Comparison of ENCODE assay signal across 1 cellular context in the genomic region with DNA sequence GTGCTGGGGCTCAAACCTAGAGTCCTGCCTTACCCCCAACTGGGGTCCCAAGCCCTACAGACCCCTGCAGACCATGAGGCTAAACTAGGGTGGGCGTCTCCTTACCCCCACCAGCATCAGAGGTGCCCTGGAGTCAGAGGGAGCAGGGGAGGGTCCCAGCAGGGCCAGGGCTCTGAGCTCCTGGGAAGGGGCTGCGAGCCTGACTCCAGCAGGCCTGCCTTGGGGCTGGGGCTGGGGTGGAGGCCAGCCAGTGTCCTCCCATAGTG.
TF ChIP-seq lines count a peak whose summit lies in the region.

No MANE protein-coding gene starts in this region.

TF ChIP-seq in HCT116, 20 proteins besides CTCF, POLR2A, EP300 and RAD21:
- TF ChIP-seq ZFX (IDR thresholded peaks at IDR 0.05) (no peak), JUND (IDR thresholded peaks at IDR 0.05) (no peak), SRF (IDR thresholded peaks at IDR 0.05; ENCODE audit: low read depth) (no peak), SIN3A (IDR thresholded peaks at IDR 0.05; ENCODE audit: low read depth) (no peak), EGR1 (IDR thresholded peaks at IDR 0.05; ENCODE audit: low read depth) (no peak), CBX3 (IDR thresholded peaks at IDR 0.05; ENCODE audit: low read depth) (no peak), CEBPB (IDR thresholded peaks at IDR 0.05; ENCODE audit: low read depth) (no peak), ELF1 (IDR thresholded peaks at IDR 0.05; ENCODE audit: borderline replicate concordance, low read depth) (no peak), FOSL1 (IDR thresholded peaks at IDR 0.05; ENCODE audit: low read depth) (no peak), SP1 (IDR thresholded peaks at IDR 0.05; ENCODE audit: low read depth) (no peak)
- TF ChIP-seq, protein P1, sequence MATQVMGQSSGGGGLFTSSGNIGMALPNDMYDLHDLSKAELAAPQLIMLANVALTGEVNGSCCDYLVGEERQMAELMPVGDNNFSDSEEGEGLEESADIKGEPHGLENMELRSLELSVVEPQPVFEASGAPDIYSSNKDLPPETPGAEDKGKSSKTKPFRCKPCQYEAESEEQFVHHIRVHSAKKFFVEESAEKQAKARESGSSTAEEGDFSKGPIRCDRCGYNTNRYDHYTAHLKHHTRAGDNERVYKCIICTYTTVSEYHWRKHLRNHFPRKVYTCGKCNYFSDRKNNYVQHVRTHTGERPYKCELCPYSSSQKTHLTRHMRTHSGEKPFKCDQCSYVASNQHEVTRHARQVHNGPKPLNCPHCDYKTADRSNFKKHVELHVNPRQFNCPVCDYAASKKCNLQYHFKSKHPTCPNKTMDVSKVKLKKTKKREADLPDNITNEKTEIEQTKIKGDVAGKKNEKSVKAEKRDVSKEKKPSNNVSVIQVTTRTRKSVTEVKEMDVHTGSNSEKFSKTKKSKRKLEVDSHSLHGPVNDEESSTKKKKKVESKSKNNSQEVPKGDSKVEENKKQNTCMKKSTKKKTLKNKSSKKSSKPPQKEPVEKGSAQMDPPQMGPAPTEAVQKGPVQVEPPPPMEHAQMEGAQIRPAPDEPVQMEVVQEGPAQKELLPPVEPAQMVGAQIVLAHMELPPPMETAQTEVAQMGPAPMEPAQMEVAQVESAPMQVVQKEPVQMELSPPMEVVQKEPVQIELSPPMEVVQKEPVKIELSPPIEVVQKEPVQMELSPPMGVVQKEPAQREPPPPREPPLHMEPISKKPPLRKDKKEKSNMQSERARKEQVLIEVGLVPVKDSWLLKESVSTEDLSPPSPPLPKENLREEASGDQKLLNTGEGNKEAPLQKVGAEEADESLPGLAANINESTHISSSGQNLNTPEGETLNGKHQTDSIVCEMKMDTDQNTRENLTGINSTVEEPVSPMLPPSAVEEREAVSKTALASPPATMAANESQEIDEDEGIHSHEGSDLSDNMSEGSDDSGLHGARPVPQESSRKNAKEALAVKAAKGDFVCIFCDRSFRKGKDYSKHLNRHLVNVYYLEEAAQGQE (IDR thresholded peaks at IDR 0.05; ENCODE audit: low read depth) = no peak
- TF ChIP-seq, protein P2, sequence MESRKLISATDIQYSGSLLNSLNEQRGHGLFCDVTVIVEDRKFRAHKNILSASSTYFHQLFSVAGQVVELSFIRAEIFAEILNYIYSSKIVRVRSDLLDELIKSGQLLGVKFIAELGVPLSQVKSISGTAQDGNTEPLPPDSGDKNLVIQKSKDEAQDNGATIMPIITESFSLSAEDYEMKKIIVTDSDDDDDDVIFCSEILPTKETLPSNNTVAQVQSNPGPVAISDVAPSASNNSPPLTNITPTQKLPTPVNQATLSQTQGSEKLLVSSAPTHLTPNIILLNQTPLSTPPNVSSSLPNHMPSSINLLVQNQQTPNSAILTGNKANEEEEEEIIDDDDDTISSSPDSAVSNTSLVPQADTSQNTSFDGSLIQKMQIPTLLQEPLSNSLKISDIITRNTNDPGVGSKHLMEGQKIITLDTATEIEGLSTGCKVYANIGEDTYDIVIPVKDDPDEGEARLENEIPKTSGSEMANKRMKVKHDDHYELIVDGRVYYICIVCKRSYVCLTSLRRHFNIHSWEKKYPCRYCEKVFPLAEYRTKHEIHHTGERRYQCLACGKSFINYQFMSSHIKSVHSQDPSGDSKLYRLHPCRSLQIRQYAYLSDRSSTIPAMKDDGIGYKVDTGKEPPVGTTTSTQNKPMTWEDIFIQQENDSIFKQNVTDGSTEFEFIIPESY (IDR thresholded peaks at IDR 0.05; ENCODE audit: extremely low read depth, insufficient replicate concordance, low read length) = no peak
- TF ChIP-seq, protein P3, sequence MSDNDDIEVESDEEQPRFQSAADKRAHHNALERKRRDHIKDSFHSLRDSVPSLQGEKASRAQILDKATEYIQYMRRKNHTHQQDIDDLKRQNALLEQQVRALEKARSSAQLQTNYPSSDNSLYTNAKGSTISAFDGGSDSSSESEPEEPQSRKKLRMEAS (IDR thresholded peaks at IDR 0.05) = no peak
- TF ChIP-seq, protein P4, sequence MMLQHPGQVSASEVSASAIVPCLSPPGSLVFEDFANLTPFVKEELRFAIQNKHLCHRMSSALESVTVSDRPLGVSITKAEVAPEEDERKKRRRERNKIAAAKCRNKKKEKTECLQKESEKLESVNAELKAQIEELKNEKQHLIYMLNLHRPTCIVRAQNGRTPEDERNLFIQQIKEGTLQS (IDR thresholded peaks at IDR 0.05) = no peak
